Comparison of ENCODE assay signal across 10 cellular contexts in the genomic region with DNA sequence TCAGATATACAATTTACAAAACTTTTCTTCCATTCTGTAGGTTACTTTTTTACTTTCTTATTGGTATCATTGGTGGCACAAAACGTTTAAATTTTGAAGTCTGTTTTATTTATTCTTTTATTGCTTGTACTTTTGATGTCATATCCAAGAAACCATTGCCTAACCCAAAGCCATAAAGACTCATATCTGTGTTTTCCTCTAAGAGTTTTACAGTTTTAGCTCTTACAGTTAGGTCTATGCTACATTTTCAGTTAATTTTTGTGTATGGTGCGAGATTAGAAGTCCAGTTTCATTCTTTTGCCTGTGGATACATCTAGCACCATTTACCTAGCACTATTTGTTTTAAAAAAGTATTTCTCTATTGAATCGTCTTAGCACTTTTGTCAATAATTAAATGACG. TPM values are rescaled to one million over a fixed set of nuclear protein-coding genes. Genes with fewer than 3 reads are reported as not detected.
"Had no signal": no experiment of that assay in that cellular context is flagged by ENCODE, and none has a peak within 500 bp of the region (broad histone marks: within the 10 kb centered on the region; RNA-seq: fewer than 3 reads in every experiment).

No MANE protein-coding gene starts in this region.

- H3K4me1 ChIP-seq: HAP-1 had no signal

- ATAC-seq: HCT116, K562 had no signal

- H3K9ac ChIP-seq: GM23248 had no signal

- H3K36me3 ChIP-seq: HAP-1 had no signal

- H3K9me3 ChIP-seq: HAP-1 had no signal

- H3K27ac ChIP-seq: GM23248 had no signal

- H3K4me3 ChIP-seq: GM23248, HAP-1, K562 had no signal

- FAIRE-seq: HTR-8/SVneo, K562 had no signal

- DNase-seq: GOT3, H7, HFFc6, IMR-90, KG1 had no signal

RNA-seq across cellular contexts. Expression of a gene that starts 53.7 kb away (rescaled TPM):
- total RNA-seq: GM23248, H7, HFFc6, IMR-90, K562 had no signal
